ENCODE assay signal across 8 cellular contexts in the genomic region with DNA sequence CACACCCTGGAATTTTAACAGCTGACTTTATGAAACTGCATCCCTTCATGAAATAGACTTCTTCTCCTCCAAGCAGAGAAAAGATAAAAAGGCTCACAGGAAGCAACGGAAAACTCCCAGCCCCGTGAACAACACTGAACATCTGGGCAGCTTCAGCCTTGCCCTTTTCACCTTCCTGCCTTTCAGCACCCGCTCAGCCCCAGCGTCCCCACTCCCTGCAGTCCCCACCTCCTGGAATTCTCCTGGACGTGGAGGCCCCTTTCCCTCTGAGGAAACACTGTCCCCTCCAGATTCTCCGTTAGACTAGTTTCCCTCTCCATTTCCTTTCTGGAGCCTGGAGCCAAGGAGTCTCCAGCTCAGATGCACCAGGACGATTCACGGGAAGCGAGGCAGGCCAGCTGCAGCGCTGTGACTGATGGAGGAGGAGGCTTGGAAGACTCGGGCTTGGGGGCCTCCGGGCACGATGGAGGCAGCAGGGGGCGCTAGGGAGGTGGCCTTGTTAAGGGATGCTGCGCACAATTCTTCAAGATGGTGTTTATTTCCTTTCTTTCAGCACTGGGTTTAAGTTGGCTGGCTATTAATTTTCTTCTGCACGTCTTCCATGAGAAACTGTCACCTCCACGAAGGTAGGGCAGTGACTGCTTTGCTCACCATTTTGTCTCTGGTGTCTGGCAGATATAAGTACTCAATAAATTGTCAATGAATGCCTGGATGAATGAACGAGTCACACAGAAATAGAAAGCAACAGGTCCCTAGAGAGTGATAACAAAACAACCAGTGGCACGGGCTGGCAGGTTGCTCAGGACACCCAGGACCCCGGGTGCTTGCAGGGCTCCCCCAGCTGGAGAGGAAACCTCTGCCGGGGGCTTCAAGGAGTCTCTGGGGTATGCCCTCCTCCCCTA. TPM values are rescaled to one million over a fixed set of nuclear protein-coding genes. Genes with fewer than 3 reads are reported as not detected.
DNase-seq lines count a peak whose midpoint lies in the region; ATAC-seq and TF ChIP-seq lines count a peak whose summit lies in the region.

No MANE protein-coding gene starts in this region.

- peaks cover 32% of the 10 kb centered on the region for H3K27me3 Mint-ChIP-seq in activated CD8-positive, alpha-beta T cell treated with anti-CD3 and anti-CD28 coated beads, Interleukin-2, amount 10 ng/mL, durations not matched to agents 7 days and 5 days (ENCODE audit: low read depth)
- peaks cover 0 to 34% (median 11%) of the 10 kb centered on the region in 5 donors for H3K27me3 Mint-ChIP-seq in naive thymus-derived CD4-positive, alpha-beta T cell

- no peak overlapping the region for H3K4me3 Mint-ChIP-seq in activated CD8-positive, alpha-beta T cell treated with anti-CD3 and anti-CD28 coated beads, Interleukin-2, amount 10 ng/mL, durations not matched to agents 7 days and 5 days
- peak overlapping the region in 8 of 10 donors; percentile 3 to 72 (median 52) for H3K4me3 Mint-ChIP-seq in naive thymus-derived CD4-positive, alpha-beta T cell

- peaks cover 0 to 7% (median 0%) of the 10 kb centered on the region in 11 experiments; a peak in 1 of 22 replicates for H3K9me3 ChIP-seq in BLaER1 treated with 17β-estradiol and CSF1 and Interleukin-3, amounts not matched to agents 10 nM and 100 nM (replicated peaks in 1 of 11)
- no peaks in the 10 kb centered on the region for H3K9me3 ChIP-seq in naive thymus-derived CD4-positive, alpha-beta T cell (ENCODE audit: control insufficient read depth in 2 of 3, low read length in 3 of 3)

- peak overlapping the region in 1 of 11 experiments; percentile 41; a peak in 1 of 22 replicates for H3K9ac ChIP-seq in BLaER1 treated with 17β-estradiol and CSF1 and Interleukin-3, amounts not matched to agents 10 nM and 100 nM

- no peaks in the 10 kb centered on the region for H3K36me3 ChIP-seq in BLaER1 treated with 17β-estradiol and CSF1 and Interleukin-3, amounts not matched to agents 10 nM and 100 nM
- H3K36me3 ChIP-seq in naive thymus-derived CD4-positive, alpha-beta T cell (ENCODE audit: control insufficient read depth in 2 of 3, insufficient read depth in 3 of 3, low read length in 3 of 3), result no peaks in the 10 kb centered on the region

- no peaks in the 10 kb centered on the region for H3K36me3 Mint-ChIP-seq in activated CD8-positive, alpha-beta T cell treated with anti-CD3 and anti-CD28 coated beads, Interleukin-2, amount 10 ng/mL, durations not matched to agents 7 days and 5 days (ENCODE audit: low read depth)
- no peaks in the 10 kb centered on the region for H3K36me3 Mint-ChIP-seq in naive thymus-derived CD4-positive, alpha-beta T cell

- no peaks in the 10 kb centered on the region for H3K9me3 Mint-ChIP-seq in activated CD8-positive, alpha-beta T cell treated with anti-CD3 and anti-CD28 coated beads, Interleukin-2, amount 10 ng/mL, durations not matched to agents 7 days and 5 days (ENCODE audit: insufficient read depth)
- no peaks in the 10 kb centered on the region for H3K9me3 Mint-ChIP-seq in naive thymus-derived CD4-positive, alpha-beta T cell

- H4K20me1 ChIP-seq in BLaER1 treated with 17β-estradiol and CSF1 and Interleukin-3, amounts not matched to agents 10 nM and 100 nM, result no peaks in the 10 kb centered on the region

- peak; percentile 64 for TF ChIP-seq CTCF in epithelial cell of proximal tubule (conservative IDR thresholded peaks at IDR 0.05; ENCODE audit: low read depth, low read length)

- H3K4me1 Mint-ChIP-seq in activated CD8-positive, alpha-beta T cell treated with anti-CD3 and anti-CD28 coated beads, Interleukin-2, amount 10 ng/mL, durations not matched to agents 7 days and 5 days (ENCODE audit: low read depth), result peaks cover 13% of the 10 kb centered on the region
- H3K4me1 Mint-ChIP-seq in naive thymus-derived CD4-positive, alpha-beta T cell, result peaks cover 9 to 12% (median 10%) of the 10 kb centered on the region in 7 donors

- POLR2A ChIA-PET in activated CD8-positive, alpha-beta T cell treated with anti-CD3 and anti-CD28 coated beads, Interleukin-2, amount 10 ng/mL, durations not matched to agents 7 days and 5 days (lab: Charles Lee), result interaction anchor here (1.1 kb wide), 1 partner anchor 86 kb away, joined by 5 read pairs; a partner anchor contains a TSS
- POLR2A ChIA-PET in naive thymus-derived CD4-positive, alpha-beta T cell (lab: Charles Lee), result interaction anchor here (0.7 kb wide), 1 partner anchor 123 kb away, joined by 5 read pairs; no protein-coding TSS in a partner anchor

- peak overlapping the region; percentile 27 to 91 (median 69) for H3K4me2 ChIP-seq in BLaER1 treated with 17β-estradiol and CSF1 and Interleukin-3, amounts not matched to agents 10 nM and 100 nM

- no peak overlapping the region for H3K27ac Mint-ChIP-seq in activated CD8-positive, alpha-beta T cell treated with anti-CD3 and anti-CD28 coated beads, Interleukin-2, amount 10 ng/mL, durations not matched to agents 7 days and 5 days
- H3K27ac Mint-ChIP-seq in naive thymus-derived CD4-positive, alpha-beta T cell, result peak overlapping the region in 1 of 9 donors; percentile 33

- H3K27me3 ChIP-seq in BLaER1 treated with 17β-estradiol and CSF1 and Interleukin-3, amounts not matched to agents 10 nM and 100 nM, result no peaks in the 10 kb centered on the region
- H3K27me3 ChIP-seq in naive thymus-derived CD4-positive, alpha-beta T cell (ENCODE audit: control insufficient read depth in 2 of 2, insufficient read depth in 2 of 2, low read length in 2 of 2), result no peaks in the 10 kb centered on the region

- ATAC-seq in GM21390 (IDR thresholded peaks at IDR 0.05; ENCODE audit: unreplicated experiment), result peak; percentile 91
- ATAC-seq in activated CD8-positive, alpha-beta T cell treated with anti-CD3 and anti-CD28 coated beads, Interleukin-2, amount 10 ng/mL, durations not matched to agents 7 days and 5 days, result peak; percentile 78
- peak; percentile 78 for ATAC-seq in naive thymus-derived CD4-positive, alpha-beta T cell

- peak overlapping the region in 2 of 10 experiments; percentile 2 to 40; a peak in 2 of 20 replicates for H3K4me3 ChIP-seq in BLaER1 treated with 17β-estradiol and CSF1 and Interleukin-3, amounts not matched to agents 10 nM and 100 nM
- H3K4me3 ChIP-seq in epithelial cell of proximal tubule (ENCODE audit: low read depth, low read length), result no peak overlapping the region
- H3K4me3 ChIP-seq in naive thymus-derived CD4-positive, alpha-beta T cell (ENCODE audit: low read length), result peak overlapping the region; percentile 39

- peak overlapping the region in 4 of 11 experiments; percentile 4 to 39 (median 28); a peak in 3 of 22 replicates for H3K27ac ChIP-seq in BLaER1 treated with 17β-estradiol and CSF1 and Interleukin-3, amounts not matched to agents 10 nM and 100 nM
- no peak overlapping the region for H3K27ac ChIP-seq in naive thymus-derived CD4-positive, alpha-beta T cell (ENCODE audit: low read depth, low read length)

- H3K4me1 ChIP-seq in BLaER1 treated with 17β-estradiol and CSF1 and Interleukin-3, amounts not matched to agents 10 nM and 100 nM, result peaks cover 9 to 33% (median 27%) of the 10 kb centered on the region in 10 experiments; a peak in 18 of 20 replicates
- H3K4me1 ChIP-seq in naive thymus-derived CD4-positive, alpha-beta T cell (ENCODE audit: control insufficient read depth in 2 of 2, insufficient read depth in 2 of 2, low read length in 2 of 2), result peaks cover 3 to 5% of the 10 kb centered on the region in 2 donors

- CTCF ChIA-PET in activated CD8-positive, alpha-beta T cell treated with anti-CD3 and anti-CD28 coated beads, Interleukin-2, amount 10 ng/mL, durations not matched to agents 7 days and 5 days (lab: Charles Lee), result interaction anchor here (0.7 to 3.6 kb wide), 14 partner anchors 11 to 409 kb away, joined by 3 to 38 read pairs (median 4); a partner anchor contains a TSS
- CTCF ChIA-PET in naive thymus-derived CD4-positive, alpha-beta T cell (lab: Charles Lee), result interaction anchor here (1.0 to 1.1 kb wide), 2 partner anchors 11 to 20 kb away, joined by 3 to 4 read pairs; no protein-coding TSS in a partner anchor

- DNase-seq in NCI-H146 treated with DMSO at 0.1 percent for 48 hours (lab: John Stamatoyannopoulos, UW; ENCODE audit: unreplicated experiment) (peak; percentile 27), epithelial cell of proximal tubule (ENCODE audit: low read depth) (no peak), putamen (ENCODE audit: low spot score) (no peak)
- DNase-seq in activated CD8-positive, alpha-beta T cell treated with anti-CD3 and anti-CD28 coated beads, Interleukin-2, amount 10 ng/mL, durations not matched to agents 7 days and 5 days, result peak; percentile 76
- DNase-seq in naive thymus-derived CD4-positive, alpha-beta T cell, result peak; percentile 24 to 76 (median 38)
- DNase-seq in stimulated activated naive CD4-positive, alpha-beta T cell treated with Interleukin-2 at 50 U/mL for 16 hours (lab: John Stamatoyannopoulos, UW), result peak; percentile 65

- intact Hi-C loops in naive thymus-derived CD4-positive, alpha-beta T cell (cut with micrococcal nuclease), result loop anchor here (2.0 to 10.0 kb wide), 6 partner anchors 62 to 769 kb away; a partner anchor contains a TSS

RNA-seq across cellular contexts. Expression of a gene that starts 3.0 kb away (rescaled TPM):
- not detected for total RNA-seq in activated CD8-positive, alpha-beta T cell treated with anti-CD3 and anti-CD28 coated beads, Interleukin-2, amount 10 ng/mL, durations not matched to agents 7 days and 5 days
- not detected in 2 replicates for total RNA-seq in epithelial cell of proximal tubule
- not detected for total RNA-seq in naive thymus-derived CD4-positive, alpha-beta T cell
- not detected for polyA plus RNA-seq in naive thymus-derived CD4-positive, alpha-beta T cell

RNA-seq across cellular contexts. Expression of a gene that starts 33.4 kb away (rescaled TPM):
- under 1 TPM in 1 of 2 experiments, not detected in 1; 0.10 TPM for total RNA-seq in activated CD8-positive, alpha-beta T cell treated with anti-CD3 and anti-CD28 coated beads, Interleukin-2, amount 10 ng/mL, durations not matched to agents 7 days and 5 days
- 0.07 TPM in 1 of 2 replicates, not detected in the other for total RNA-seq in epithelial cell of proximal tubule
- total RNA-seq in naive thymus-derived CD4-positive, alpha-beta T cell, result under 1 TPM in 3 of 5 experiments, not detected in 2; 0.22 to 0.81 (median 0.41) TPM
- under 1 TPM in 1 of 2 donors, not detected in 1; 0.19 TPM for polyA plus RNA-seq in naive thymus-derived CD4-positive, alpha-beta T cell

Comparison
In these comparisons a context has a peak if more than half of its experiments do, and no peak if none do; other contexts are left out.
1. DNase-seq: peak in NCI-H146 treated with DMSO at 0.1 percent for 48 hours (single experiment), activated CD8-positive, alpha-beta T cell treated with anti-CD3 and anti-CD28 coated beads, Interleukin-2, amount 10 ng/mL, durations not matched to agents 7 days and 5 days (single experiment), naive thymus-derived CD4-positive, alpha-beta T cell (9 of 9) and stimulated activated naive CD4-positive, alpha-beta T cell treated with Interleukin-2 at 50 U/mL for 16 hours (single experiment); none in epithelial cell of proximal tubule (single experiment) and putamen (single experiment).
2. Peak in every context shown above with its lines, with median percentiles within 50 percentile points of each other: ATAC-seq.